ENCODE assay signal across 1 cellular context in the genomic region with DNA sequence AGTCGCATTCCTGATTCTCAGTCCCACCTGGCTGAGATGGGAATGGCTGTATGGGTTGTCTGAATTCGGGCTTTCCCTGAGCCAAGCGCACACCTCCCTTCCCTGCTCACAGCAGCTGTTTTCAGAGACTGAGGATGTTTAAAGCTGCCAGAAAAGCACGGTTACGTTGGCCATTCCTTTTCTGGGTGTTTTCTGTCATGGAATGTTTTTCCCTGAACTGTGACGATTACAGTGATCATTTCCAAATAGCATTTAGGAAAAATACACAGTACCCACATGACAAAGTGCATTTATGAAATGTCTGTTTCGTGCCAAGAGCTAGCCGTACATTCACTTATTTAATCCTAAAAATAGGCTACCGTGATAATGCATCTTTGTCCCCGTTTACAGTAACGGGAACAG.
TF ChIP-seq lines count a peak whose summit lies in the region.

No MANE protein-coding gene starts in this region.

TF ChIP-seq in GM23338, 12 proteins besides CTCF, POLR2A, EP300 and RAD21 (continued from another document):
- TF ChIP-seq, protein P1, sequence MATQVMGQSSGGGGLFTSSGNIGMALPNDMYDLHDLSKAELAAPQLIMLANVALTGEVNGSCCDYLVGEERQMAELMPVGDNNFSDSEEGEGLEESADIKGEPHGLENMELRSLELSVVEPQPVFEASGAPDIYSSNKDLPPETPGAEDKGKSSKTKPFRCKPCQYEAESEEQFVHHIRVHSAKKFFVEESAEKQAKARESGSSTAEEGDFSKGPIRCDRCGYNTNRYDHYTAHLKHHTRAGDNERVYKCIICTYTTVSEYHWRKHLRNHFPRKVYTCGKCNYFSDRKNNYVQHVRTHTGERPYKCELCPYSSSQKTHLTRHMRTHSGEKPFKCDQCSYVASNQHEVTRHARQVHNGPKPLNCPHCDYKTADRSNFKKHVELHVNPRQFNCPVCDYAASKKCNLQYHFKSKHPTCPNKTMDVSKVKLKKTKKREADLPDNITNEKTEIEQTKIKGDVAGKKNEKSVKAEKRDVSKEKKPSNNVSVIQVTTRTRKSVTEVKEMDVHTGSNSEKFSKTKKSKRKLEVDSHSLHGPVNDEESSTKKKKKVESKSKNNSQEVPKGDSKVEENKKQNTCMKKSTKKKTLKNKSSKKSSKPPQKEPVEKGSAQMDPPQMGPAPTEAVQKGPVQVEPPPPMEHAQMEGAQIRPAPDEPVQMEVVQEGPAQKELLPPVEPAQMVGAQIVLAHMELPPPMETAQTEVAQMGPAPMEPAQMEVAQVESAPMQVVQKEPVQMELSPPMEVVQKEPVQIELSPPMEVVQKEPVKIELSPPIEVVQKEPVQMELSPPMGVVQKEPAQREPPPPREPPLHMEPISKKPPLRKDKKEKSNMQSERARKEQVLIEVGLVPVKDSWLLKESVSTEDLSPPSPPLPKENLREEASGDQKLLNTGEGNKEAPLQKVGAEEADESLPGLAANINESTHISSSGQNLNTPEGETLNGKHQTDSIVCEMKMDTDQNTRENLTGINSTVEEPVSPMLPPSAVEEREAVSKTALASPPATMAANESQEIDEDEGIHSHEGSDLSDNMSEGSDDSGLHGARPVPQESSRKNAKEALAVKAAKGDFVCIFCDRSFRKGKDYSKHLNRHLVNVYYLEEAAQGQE (IDR thresholded peaks at IDR 0.05; ENCODE audit: unreplicated experiment): no peak
- TF ChIP-seq EZH2 (IDR thresholded peaks at IDR 0.05; ENCODE audit: low read depth, unreplicated experiment) (no peak), CREB1 (CRISPR knock-in tag; IDR thresholded peaks at IDR 0.05; ENCODE audit: low read depth) (no peak), STAT1 (IDR thresholded peaks at IDR 0.05; ENCODE audit: unreplicated experiment) (no peak)
- TF ChIP-seq, protein P2, sequence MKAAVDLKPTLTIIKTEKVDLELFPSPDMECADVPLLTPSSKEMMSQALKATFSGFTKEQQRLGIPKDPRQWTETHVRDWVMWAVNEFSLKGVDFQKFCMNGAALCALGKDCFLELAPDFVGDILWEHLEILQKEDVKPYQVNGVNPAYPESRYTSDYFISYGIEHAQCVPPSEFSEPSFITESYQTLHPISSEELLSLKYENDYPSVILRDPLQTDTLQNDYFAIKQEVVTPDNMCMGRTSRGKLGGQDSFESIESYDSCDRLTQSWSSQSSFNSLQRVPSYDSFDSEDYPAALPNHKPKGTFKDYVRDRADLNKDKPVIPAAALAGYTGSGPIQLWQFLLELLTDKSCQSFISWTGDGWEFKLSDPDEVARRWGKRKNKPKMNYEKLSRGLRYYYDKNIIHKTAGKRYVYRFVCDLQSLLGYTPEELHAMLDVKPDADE (IDR thresholded peaks at IDR 0.05): no peak
- TF ChIP-seq, protein P3, sequence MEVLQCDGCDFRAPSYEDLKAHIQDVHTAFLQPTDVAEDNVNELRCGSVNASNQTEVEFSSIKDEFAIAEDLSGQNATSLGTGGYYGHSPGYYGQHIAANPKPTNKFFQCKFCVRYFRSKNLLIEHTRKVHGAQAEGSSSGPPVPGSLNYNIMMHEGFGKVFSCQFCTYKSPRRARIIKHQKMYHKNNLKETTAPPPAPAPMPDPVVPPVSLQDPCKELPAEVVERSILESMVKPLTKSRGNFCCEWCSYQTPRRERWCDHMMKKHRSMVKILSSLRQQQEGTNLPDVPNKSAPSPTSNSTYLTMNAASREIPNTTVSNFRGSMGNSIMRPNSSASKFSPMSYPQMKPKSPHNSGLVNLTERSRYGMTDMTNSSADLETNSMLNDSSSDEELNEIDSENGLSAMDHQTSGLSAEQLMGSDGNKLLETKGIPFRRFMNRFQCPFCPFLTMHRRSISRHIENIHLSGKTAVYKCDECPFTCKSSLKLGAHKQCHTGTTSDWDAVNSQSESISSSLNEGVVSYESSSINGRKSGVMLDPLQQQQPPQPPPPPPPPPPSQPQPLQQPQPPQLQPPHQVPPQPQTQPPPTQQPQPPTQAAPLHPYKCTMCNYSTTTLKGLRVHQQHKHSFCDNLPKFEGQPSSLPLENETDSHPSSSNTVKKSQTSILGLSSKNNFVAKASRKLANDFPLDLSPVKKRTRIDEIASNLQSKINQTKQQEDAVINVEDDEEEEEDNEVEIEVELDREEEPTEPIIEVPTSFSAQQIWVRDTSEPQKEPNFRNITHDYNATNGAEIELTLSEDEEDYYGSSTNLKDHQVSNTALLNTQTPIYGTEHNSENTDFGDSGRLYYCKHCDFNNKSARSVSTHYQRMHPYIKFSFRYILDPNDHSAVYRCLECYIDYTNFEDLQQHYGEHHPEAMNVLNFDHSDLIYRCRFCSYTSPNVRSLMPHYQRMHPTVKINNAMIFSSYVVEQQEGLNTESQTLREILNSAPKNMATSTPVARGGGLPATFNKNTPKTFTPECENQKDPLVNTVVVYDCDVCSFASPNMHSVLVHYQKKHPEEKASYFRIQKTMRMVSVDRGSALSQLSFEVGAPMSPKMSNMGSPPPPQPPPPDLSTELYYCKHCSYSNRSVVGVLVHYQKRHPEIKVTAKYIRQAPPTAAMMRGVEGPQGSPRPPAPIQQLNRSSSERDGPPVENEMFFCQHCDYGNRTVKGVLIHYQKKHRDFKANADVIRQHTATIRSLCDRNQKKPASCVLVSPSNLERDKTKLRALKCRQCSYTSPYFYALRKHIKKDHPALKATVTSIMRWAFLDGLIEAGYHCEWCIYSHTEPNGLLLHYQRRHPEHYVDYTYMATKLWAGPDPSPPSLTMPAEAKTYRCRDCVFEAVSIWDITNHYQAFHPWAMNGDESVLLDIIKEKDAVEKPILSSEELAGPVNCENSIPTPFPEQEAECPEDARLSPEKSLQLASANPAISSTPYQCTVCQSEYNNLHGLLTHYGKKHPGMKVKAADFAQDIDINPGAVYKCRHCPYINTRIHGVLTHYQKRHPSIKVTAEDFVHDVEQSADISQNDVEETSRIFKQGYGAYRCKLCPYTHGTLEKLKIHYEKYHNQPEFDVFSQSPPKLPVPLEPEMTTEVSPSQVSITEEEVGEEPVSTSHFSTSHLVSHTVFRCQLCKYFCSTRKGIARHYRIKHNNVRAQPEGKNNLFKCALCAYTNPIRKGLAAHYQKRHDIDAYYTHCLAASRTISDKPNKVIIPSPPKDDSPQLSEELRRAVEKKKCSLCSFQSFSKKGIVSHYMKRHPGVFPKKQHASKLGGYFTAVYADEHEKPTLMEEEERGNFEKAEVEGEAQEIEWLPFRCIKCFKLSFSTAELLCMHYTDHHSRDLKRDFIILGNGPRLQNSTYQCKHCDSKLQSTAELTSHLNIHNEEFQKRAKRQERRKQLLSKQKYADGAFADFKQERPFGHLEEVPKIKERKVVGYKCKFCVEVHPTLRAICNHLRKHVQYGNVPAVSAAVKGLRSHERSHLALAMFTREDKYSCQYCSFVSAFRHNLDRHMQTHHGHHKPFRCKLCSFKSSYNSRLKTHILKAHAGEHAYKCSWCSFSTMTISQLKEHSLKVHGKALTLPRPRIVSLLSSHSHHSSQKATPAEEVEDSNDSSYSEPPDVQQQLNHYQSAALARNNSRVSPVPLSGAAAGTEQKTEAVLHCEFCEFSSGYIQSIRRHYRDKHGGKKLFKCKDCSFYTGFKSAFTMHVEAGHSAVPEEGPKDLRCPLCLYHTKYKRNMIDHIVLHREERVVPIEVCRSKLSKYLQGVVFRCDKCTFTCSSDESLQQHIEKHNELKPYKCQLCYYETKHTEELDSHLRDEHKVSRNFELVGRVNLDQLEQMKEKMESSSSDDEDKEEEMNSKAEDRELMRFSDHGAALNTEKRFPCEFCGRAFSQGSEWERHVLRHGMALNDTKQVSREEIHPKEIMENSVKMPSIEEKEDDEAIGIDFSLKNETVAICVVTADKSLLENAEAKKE (CRISPR knock-in tag; IDR thresholded peaks at IDR 0.05): no peak
